ENCODE assay signal across 13 cellular contexts in genomic region chr2:120161190-120161589, GRCh38.
"Had no signal": no experiment of that assay in that cellular context is flagged by ENCODE, and none has a peak within 500 bp of the region (broad histone marks: within the 10 kb centered on the region; RNA-seq: fewer than 3 reads in every experiment).

No MANE protein-coding gene starts in this region.

- H3K27me3 ChIP-seq: cardiac muscle cell, thyroid gland had no signal

- DNase-seq: activated CD4-positive, alpha-beta T cell treated with anti-CD3 and anti-CD28 coated beads, Interleukin-2, amount 50 U/mL, for 4 hours; activated effector memory CD4-positive, alpha-beta T cell treated with anti-CD3 and anti-CD28 coated beads, Interleukin-2, amount 50 U/mL, for 16 hours; activated naive CD4-positive, alpha-beta T cell treated with anti-CD3 and anti-CD28 coated beads, Interleukin-2, amount 50 U/mL, for 16 hours; activated T-cell treated with anti-CD3 and anti-CD28 coated beads, Interleukin-2, amount 50 U/mL, for 72 hours; dermis blood vessel endothelial cell; effector memory CD4-positive, alpha-beta T cell; kidney; midbrain; nephron progenitor cell; nucleus accumbens; stimulated activated naive CD4-positive, alpha-beta T cell; thyroid gland had no signal

- H3K4me3 ChIP-seq: cardiac muscle cell, thyroid gland had no signal

- H3K27ac ChIP-seq: cardiac muscle cell, thyroid gland had no signal
